23 cellular contexts compared by ENCODE assay signal in the genomic region with DNA sequence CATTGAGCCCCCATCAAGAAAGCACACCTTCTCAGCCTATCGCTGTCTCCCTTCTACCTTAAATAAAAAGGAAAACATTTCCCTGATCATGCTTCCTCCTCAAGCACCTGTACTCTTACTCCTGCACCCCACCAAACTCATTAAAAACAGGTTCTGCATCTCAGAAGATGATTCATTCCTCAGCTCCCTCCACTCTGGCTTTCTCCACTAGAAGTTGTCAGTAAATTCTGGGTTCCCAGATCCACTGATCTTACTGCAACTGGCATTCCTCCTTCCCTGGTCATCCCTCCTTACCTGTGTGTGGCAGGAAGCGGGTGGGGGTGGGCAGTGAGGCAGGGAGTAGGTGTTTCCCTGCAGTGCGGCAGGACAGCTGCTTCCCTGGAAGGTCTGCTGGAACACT.
DNase-seq lines count a peak whose midpoint lies in the region; ATAC-seq, FAIRE-seq and TF ChIP-seq lines count a peak whose summit lies in the region.
"Had no signal": no experiment of that assay in that cellular context is flagged by ENCODE, and none has a peak within 500 bp of the region (broad histone marks: within the 10 kb centered on the region; RNA-seq: fewer than 3 reads in every experiment).

No MANE protein-coding gene starts in this region.

- CTCF ChIA-PET in activated CD4-positive, alpha-beta memory T cell treated with anti-CD3 and anti-CD28 coated beads for 36 hours (lab: Charles Lee): no interaction called here

- peak overlapping the region in 1 of 2 donors; percentile 54 for H3K4me3 Mint-ChIP-seq in stimulated activated naive B cell treated with anti-CD40 and anti-IgM and Interleukin-4, amounts not matched to agents 10 μg/mL and 1 μg/mL and 100 μg/mL, for 72 hours
- no peak overlapping the region for H3K4me3 Mint-ChIP-seq in activated CD4-positive, alpha-beta memory T cell treated with anti-CD3 and anti-CD28 coated beads for 36 hours
- H3K4me3 Mint-ChIP-seq: CD4-positive, alpha-beta T cell had no signal

- ATAC-seq in gastroesophageal sphincter: no peak
- no peak for ATAC-seq in stimulated activated naive B cell treated with anti-CD40 and anti-IgM and Interleukin-4, amounts not matched to agents 10 μg/mL and 1 μg/mL and 100 μg/mL, for 72 hours (replicated peaks)

- H3K27me3 ChIP-seq in SJSA1 (replicated peaks): no peaks in the 10 kb centered on the region
- no peaks in the 10 kb centered on the region for H3K27me3 ChIP-seq in gastroesophageal sphincter
- H3K27me3 ChIP-seq: BLaER1 had no signal

- no peaks in the 10 kb centered on the region for H3K27me3 Mint-ChIP-seq in stimulated activated naive B cell treated with anti-CD40 and anti-IgM and Interleukin-4, amounts not matched to agents 10 μg/mL and 1 μg/mL and 100 μg/mL, for 72 hours
- H3K27me3 Mint-ChIP-seq in activated CD4-positive, alpha-beta memory T cell treated with anti-CD3 and anti-CD28 coated beads for 36 hours: no peaks in the 10 kb centered on the region
- H3K27me3 Mint-ChIP-seq: CD4-positive, alpha-beta T cell had no signal

- peaks cover 16 to 25% of the 10 kb centered on the region in 2 donors for H3K4me1 Mint-ChIP-seq in stimulated activated naive B cell treated with anti-CD40 and anti-IgM and Interleukin-4, amounts not matched to agents 10 μg/mL and 1 μg/mL and 100 μg/mL, for 72 hours
- H3K4me1 Mint-ChIP-seq in activated CD4-positive, alpha-beta memory T cell treated with anti-CD3 and anti-CD28 coated beads for 36 hours (ENCODE audit: low read depth): no peaks in the 10 kb centered on the region

- H3K4me1 ChIP-seq in SJSA1 (replicated peaks) (peaks cover 44% of the 10 kb centered on the region), gastroesophageal sphincter (peaks cover 0 to 46% (median 0%) of the 10 kb centered on the region in 3 donors)
- H3K4me1 ChIP-seq: Caco-2 had no signal

- intact Hi-C loops in activated CD4-positive, alpha-beta memory T cell treated with anti-CD3 and anti-CD28 coated beads for 36 hours (cut with micrococcal nuclease): no loop called here

- H3K4me3 ChIP-seq in SJSA1: no peak overlapping the region
- no peak overlapping the region for H3K4me3 ChIP-seq in gastroesophageal sphincter
- H3K4me3 ChIP-seq: BLaER1, GM12878 had no signal

- DNase-seq in GM12892 (ENCODE audit: insufficient read length) (no peak), SJSA1 (ENCODE audit: low read depth in 1 of 2, low spot score in 2 of 2) (no peak), NCI-H510A (lab: John Stamatoyannopoulos, UW) (no peak), NCI-H524 treated with DMSO at 0.1 percent for 48 hours (lab: John Stamatoyannopoulos, UW) (no peak)
- DNase-seq in stimulated activated naive B cell treated with anti-CD40 and anti-IgM and Interleukin-4, amounts not matched to agents 10 μg/mL and 1 μg/mL and 100 μg/mL, for 72 hours: no peak
- DNase-seq in activated CD4-positive, alpha-beta memory T cell treated with anti-CD3 and anti-CD28 coated beads for 36 hours: no peak
- DNase-seq: Caco-2; CD4-positive, alpha-beta T cell; DMS 273 treated with DMSO at 0.1 percent for 48 hours; DND-41; H7; KG1; NCI-H1092 treated with DMSO at 0.1 percent for 48 hours; NCI-H1436 treated with DMSO at 0.1 percent for 48 hours; NCI-H1930; NCI-H226; NCI-H524; NCI-H82; OCI-M1 had no signal

- TF ChIP-seq POLR2A in GM12892 (IDR thresholded peaks at IDR 0.05; ENCODE audit: low read depth, low read length) (no peak), gastroesophageal sphincter (IDR thresholded peaks at IDR 0.05) (no peak)

- TF ChIP-seq EP300 in gastroesophageal sphincter (IDR thresholded peaks at IDR 0.05): no peak

- peak; percentile 9 for FAIRE-seq in GM12892 (lab: Jason Lieb, UNC)
- FAIRE-seq: GM12878 had no signal

- H3K27ac Mint-ChIP-seq in stimulated activated naive B cell treated with anti-CD40 and anti-IgM and Interleukin-4, amounts not matched to agents 10 μg/mL and 1 μg/mL and 100 μg/mL, for 72 hours: peak overlapping the region; percentile 83
- no peak overlapping the region for H3K27ac Mint-ChIP-seq in activated CD4-positive, alpha-beta memory T cell treated with anti-CD3 and anti-CD28 coated beads for 36 hours
- H3K27ac Mint-ChIP-seq: CD4-positive, alpha-beta T cell had no signal

- H3K36me3 ChIP-seq in SJSA1: peaks cover 11% of the 10 kb centered on the region
- H3K36me3 ChIP-seq in gastroesophageal sphincter: no peaks in the 10 kb centered on the region

- H3K36me3 Mint-ChIP-seq in stimulated activated naive B cell treated with anti-CD40 and anti-IgM and Interleukin-4, amounts not matched to agents 10 μg/mL and 1 μg/mL and 100 μg/mL, for 72 hours: peaks cover 32 to 38% of the 10 kb centered on the region in 2 donors
- peaks cover 16% of the 10 kb centered on the region for H3K36me3 Mint-ChIP-seq in activated CD4-positive, alpha-beta memory T cell treated with anti-CD3 and anti-CD28 coated beads for 36 hours

- 47 to 100% methylated on average over 1 to 2 of the region's 3 CpGs for WGBS in gastroesophageal sphincter (ENCODE audit: low coverage in 1 of 2), 2 donors

- H3K27ac ChIP-seq in SJSA1: peak overlapping the region; percentile 51
- H3K27ac ChIP-seq in gastroesophageal sphincter: peak overlapping the region in 3 of 4 donors; percentile 61 to 68 (median 64)
- H3K27ac ChIP-seq: BLaER1, HL-60 had no signal

- no peaks in the 10 kb centered on the region for H3K9me3 ChIP-seq in SJSA1 (replicated peaks)
- no peaks in the 10 kb centered on the region for H3K9me3 ChIP-seq in gastroesophageal sphincter
- H3K9me3 ChIP-seq: Caco-2 had no signal

- POLR2A ChIA-PET in activated CD4-positive, alpha-beta memory T cell treated with anti-CD3 and anti-CD28 coated beads for 36 hours (lab: Charles Lee): no interaction called here

- TF ChIP-seq CTCF in gastroesophageal sphincter (IDR thresholded peaks at IDR 0.05): no peak

- H3K9me3 Mint-ChIP-seq in stimulated activated naive B cell treated with anti-CD40 and anti-IgM and Interleukin-4, amounts not matched to agents 10 μg/mL and 1 μg/mL and 100 μg/mL, for 72 hours: peaks cover 5 to 6% of the 10 kb centered on the region in 2 donors
- H3K9me3 Mint-ChIP-seq in activated CD4-positive, alpha-beta memory T cell treated with anti-CD3 and anti-CD28 coated beads for 36 hours: no peaks in the 10 kb centered on the region
- H3K9me3 Mint-ChIP-seq: CD4-positive, alpha-beta T cell had no signal
